Comparison of ENCODE assay signal across 11 cellular contexts in genomic region chr2:171608168-171608567, GRCh38.
"Had no signal": no experiment of that assay in that cellular context is flagged by ENCODE, and none has a peak within 500 bp of the region (broad histone marks: within the 10 kb centered on the region; RNA-seq: fewer than 3 reads in every experiment).

No MANE protein-coding gene starts in this region.

- H3K4me2 ChIP-seq: GM23338 had no signal

- FAIRE-seq: H1, H54 had no signal

- H3K4me1 Mint-ChIP-seq: GM23338, H9 had no signal

- H3K9me3 ChIP-seq: HAP-1 had no signal

- H3K27ac ChIP-seq: GM23248 had no signal

- H2AFZ ChIP-seq: GM23248, GM23338 had no signal

- DNase-seq: GM23248, GOT3, H7, H9, HCEC 1CT, HFFc6 had no signal

- H3K4me3 Mint-ChIP-seq: GM23338, H9, HFFc6 had no signal

- H3K9ac ChIP-seq: GM23248 had no signal

- ATAC-seq: GM23338, HCT116 had no signal

- H3K4me1 ChIP-seq: HAP-1 had no signal

- H3K36me3 ChIP-seq: HAP-1 had no signal

- H3K27ac Mint-ChIP-seq: GM23338, H9, HFFc6 had no signal

- H3K4me3 ChIP-seq: GM23248, GM23338, HAP-1 had no signal
